Comparison of ENCODE assay signal across 3 cellular contexts in genomic region chr16:75805946-75806345, GRCh38.
TF ChIP-seq lines count a peak whose summit lies in the region.

No MANE protein-coding gene starts in this region.

TF ChIP-seq in HepG2, 621 proteins besides CTCF, POLR2A, EP300 and RAD21:
- TF ChIP-seq STAG1 (CRISPR knock-in tag; IDR thresholded peaks at IDR 0.05), result peak; percentile 42
- TF ChIP-seq CREB1 (IDR thresholded peaks at IDR 0.05), result no peak
- TF ChIP-seq CREB1 (CRISPR knock-in tag; IDR thresholded peaks at IDR 0.05), result no peak

TF ChIP-seq in GM23338, 12 proteins besides CTCF, POLR2A, EP300 and RAD21:
- TF ChIP-seq JUNB (IDR thresholded peaks at IDR 0.05; ENCODE audit: unreplicated experiment) (no peak), STAT1 (IDR thresholded peaks at IDR 0.05; ENCODE audit: unreplicated experiment) (no peak), EZH2 (IDR thresholded peaks at IDR 0.05; ENCODE audit: low read depth, unreplicated experiment) (no peak), ETS1 (IDR thresholded peaks at IDR 0.05) (no peak), ZNF114 (CRISPR knock-in tag; IDR thresholded peaks at IDR 0.05) (no peak), REST (IDR thresholded peaks at IDR 0.05; ENCODE audit: unreplicated experiment) (no peak), EZH2phosphoT487 (IDR thresholded peaks at IDR 0.05; ENCODE audit: unreplicated experiment) (no peak), CREB1 (CRISPR knock-in tag; IDR thresholded peaks at IDR 0.05; ENCODE audit: low read depth) (no peak), NANOG (IDR thresholded peaks at IDR 0.05; ENCODE audit: borderline replicate concordance) (no peak), POLR2AphosphoS5 (IDR thresholded peaks at IDR 0.05; ENCODE audit: low read depth) (no peak)
TF ChIP-seq in GM23338: peak in this region for 0.

TF ChIP-seq in K562, 482 proteins besides CTCF, POLR2A, EP300 and RAD21:
- no peak for TF ChIP-seq ZC3H4 (CRISPR knock-in tag; IDR thresholded peaks at IDR 0.05; ENCODE audit: borderline replicate concordance)
- TF ChIP-seq HDAC2 (IDR thresholded peaks at IDR 0.05), result no peak
- TF ChIP-seq ZNF511 (CRISPR knock-in tag; IDR thresholded peaks at IDR 0.05), result no peak
- TF ChIP-seq ZNF24 (IDR thresholded peaks at IDR 0.05), result no peak
- no peak for TF ChIP-seq KDM1A (IDR thresholded peaks at IDR 0.05)
- TF ChIP-seq ZNF184 (CRISPR knock-in tag; IDR thresholded peaks at IDR 0.05), result no peak
- no peak for TF ChIP-seq ZBTB7A (IDR thresholded peaks at IDR 0.05; ENCODE audit: borderline replicate concordance, control insufficient read depth, low read depth, low read length)
- TF ChIP-seq ASH1L (IDR thresholded peaks at IDR 0.05; ENCODE audit: borderline replicate concordance, low read depth, partially characterized antibody), result no peak
- no peak for TF ChIP-seq TSHZ1 (CRISPR knock-in tag; IDR thresholded peaks at IDR 0.05)
- no peak for TF ChIP-seq BRF1 (IDR thresholded peaks at IDR 0.05; ENCODE audit: borderline replicate concordance, extremely low read depth, insufficient read length)
TF ChIP-seq in K562: peak in this region for 0.
